20 cellular contexts compared by ENCODE assay signal in the genomic region with DNA sequence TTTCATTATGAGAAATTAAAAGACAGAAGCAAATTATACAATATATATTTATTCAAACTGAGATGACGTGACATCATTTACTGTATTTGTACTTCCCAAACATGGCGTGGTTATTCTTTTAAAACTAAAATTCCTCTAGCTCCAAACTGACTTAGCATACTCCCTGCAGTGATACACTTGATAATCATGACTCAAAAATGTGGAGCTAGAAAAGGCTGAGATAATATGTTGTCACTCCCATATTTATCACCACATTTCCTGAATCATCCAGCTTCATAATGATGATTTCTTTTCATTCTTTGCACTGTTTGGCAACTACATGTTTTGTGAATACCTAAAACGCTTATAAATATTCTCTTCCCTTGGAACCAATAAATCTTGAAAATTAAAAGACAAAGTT.
A peak's percentile ranks its signal among the peaks of the same experiment; 100 is the strongest.
DNase-seq lines count a peak whose midpoint lies in the region; ATAC-seq and TF ChIP-seq lines count a peak whose summit lies in the region.
"Had no signal": no experiment of that assay in that cellular context is flagged by ENCODE, and none has a peak within 500 bp of the region (broad histone marks: within the 10 kb centered on the region; RNA-seq: fewer than 3 reads in every experiment).

No MANE protein-coding gene starts in this region.

- H3K27me3 ChIP-seq in dorsolateral prefrontal cortex: peaks cover 0 to 33% (median 3%) of the 10 kb centered on the region in 45 donors
- H3K27me3 ChIP-seq: heart left ventricle, tibial artery had no signal

- ATAC-seq in GM21528 (IDR thresholded peaks at IDR 0.05; ENCODE audit: low FRiP score, unreplicated experiment): no peak

- no peak overlapping the region for H3K27ac ChIP-seq in dorsolateral prefrontal cortex

- intact Hi-C loops in dorsolateral prefrontal cortex (cut with DNase I): no loop called here

- DNase-seq in A172 (ENCODE audit: low spot score): peak; percentile 69
- DNase-seq in ELR (ENCODE audit: low read depth): peak; percentile 5
- peak; percentile 65 for DNase-seq in astrocyte of the spinal cord (ENCODE audit: low read depth, low spot score)
- DNase-seq in kidney glomerular epithelial cell (lab: John Stamatoyannopoulos, UW): peak; percentile 54
- no peak for DNase-seq in dorsolateral prefrontal cortex
- DNase-seq in RKO (ENCODE audit: low spot score): no peak
- DNase-seq in DMS79 treated with DMSO at 0.1 percent for 48 hours (lab: John Stamatoyannopoulos, UW): no peak
- DNase-seq: activated CD4-positive, alpha-beta T cell treated with anti-CD3 and anti-CD28 coated beads for 4 hours; activated naive CD8-positive, alpha-beta T cell treated with anti-CD3 and anti-CD28 coated beads for 36 hours; activated T-cell treated with anti-CD3 and anti-CD28 coated beads for 4 hours; cerebellar nuclear complex; DMS153; GOT3; heart left ventricle; midbrain; NCI-H1694; nucleus accumbens; stimulated activated CD4-positive, alpha-beta T cell treated with anti-CD3 and anti-CD28 coated beads, Interleukin-4, amount 100 ng/mL, for 4 hours; tibial artery had no signal

- H3K4me3 ChIP-seq in astrocyte of the spinal cord (ENCODE audit: low read depth, low read length) (no peak overlapping the region), dorsolateral prefrontal cortex (no peak overlapping the region)
- H3K4me3 ChIP-seq: heart left ventricle, tibial artery had no signal

- no peak for TF ChIP-seq CTCF in astrocyte of the spinal cord (IDR thresholded peaks at IDR 0.05; ENCODE audit: low read depth, low read length)
- no peak for TF ChIP-seq CTCF in dorsolateral prefrontal cortex (IDR thresholded peaks at IDR 0.05 in 54 of 56, conservative IDR thresholded peaks at IDR 0.05 in 2 of 56; ENCODE audit: low read depth in 1 of 56, partially characterized antibody in 56 of 56)

- in situ Hi-C loops in astrocyte of the spinal cord (cut with HindIII; ENCODE audit: low sequenced_read_pairs): no loop called here

Comparison
In these comparisons a context has a peak if more than half of its experiments do, and no peak if none do; other contexts are left out.
1. DNase-seq: peak in A172 (single experiment), ELR (single experiment), astrocyte of the spinal cord (single experiment) and kidney glomerular epithelial cell (single experiment); none in dorsolateral prefrontal cortex (0 of 10), RKO (single experiment) and DMS79 treated with DMSO at 0.1 percent for 48 hours (single experiment).